Comparison of ENCODE assay signal across 8 cellular contexts in genomic region chr19:7681336-7682174, GRCh38. TPM values are rescaled to one million over a fixed set of nuclear protein-coding genes. Genes with fewer than 3 reads are reported as not detected.
DNase-seq lines count a peak whose midpoint lies in the region; ATAC-seq and TF ChIP-seq lines count a peak whose summit lies in the region.

No MANE protein-coding gene starts in this region.

- H4K20me1 ChIP-seq in fibroblast of lung (ENCODE audit: control insufficient read depth, extremely low read depth, insufficient read depth, low read length), result no peaks in the 10 kb centered on the region

- H3K4me1 Mint-ChIP-seq in CD4-positive, alpha-beta T cell (ENCODE audit: low read depth), result peaks cover 36% of the 10 kb centered on the region
- H3K4me1 Mint-ChIP-seq in activated T-helper 1 cell treated with anti-CD3 and anti-CD28 coated beads, Interleukin-12 subunit alpha, Interleukin-12 subunit beta, Interleukin-2, Interleukin-4 antibody, amounts not matched to agents 30 ng/mL and 10 ng/mL and 1 ng/mL, durations not matched to agents 14 hours and 24 hours and 36 hours (ENCODE audit: low read depth), result peaks cover 39% of the 10 kb centered on the region
- H3K4me1 Mint-ChIP-seq in naive thymus-derived CD4-positive, alpha-beta T cell, result peaks cover 14 to 51% (median 42%) of the 10 kb centered on the region in 7 donors
- H3K4me1 Mint-ChIP-seq in stimulated activated effector memory CD8-positive, alpha-beta T cell treated with anti-CD3 and anti-CD28 coated beads, Interleukin-12 subunit alpha, Interleukin-12 subunit beta, amount 100 ng/mL, for 72 hours, result peaks cover 61% of the 10 kb centered on the region

- peak in 1 of 2 donors; percentile 12 for TF ChIP-seq POLR2A in Peyer's patch (IDR thresholded peaks at IDR 0.05)

- H3K4me3 Mint-ChIP-seq in CD4-positive, alpha-beta T cell, result peak overlapping the region; percentile 97
- peak overlapping the region; percentile 93 for H3K4me3 Mint-ChIP-seq in activated T-helper 1 cell treated with anti-CD3 and anti-CD28 coated beads, Interleukin-12 subunit alpha, Interleukin-12 subunit beta, Interleukin-2, Interleukin-4 antibody, amounts not matched to agents 30 ng/mL and 10 ng/mL and 1 ng/mL, durations not matched to agents 14 hours and 24 hours and 36 hours
- H3K4me3 Mint-ChIP-seq in naive thymus-derived CD4-positive, alpha-beta T cell, result peak overlapping the region; percentile 83 to 96 (median 91)
- H3K4me3 Mint-ChIP-seq in stimulated activated effector memory CD8-positive, alpha-beta T cell treated with anti-CD3 and anti-CD28 coated beads, Interleukin-12 subunit alpha, Interleukin-12 subunit beta, amount 100 ng/mL, for 72 hours, result peak overlapping the region; percentile 90

- ATAC-seq in CD4-positive, alpha-beta T cell (ENCODE audit: poor library complexity), result peak; percentile 60
- peak; percentile 71 for ATAC-seq in naive thymus-derived CD4-positive, alpha-beta T cell
- ATAC-seq in stimulated activated effector memory CD8-positive, alpha-beta T cell treated with anti-CD3 and anti-CD28 coated beads, Interleukin-12 subunit alpha, Interleukin-12 subunit beta, amount 100 ng/mL, for 72 hours, result peak; percentile 58
- no peak for ATAC-seq in GM21381 (IDR thresholded peaks at IDR 0.05; ENCODE audit: unreplicated experiment)

- POLR2A ChIA-PET in CD4-positive, alpha-beta T cell (lab: Charles Lee), result interaction anchor here (0.6 to 2.2 kb wide), 17 partner anchors 12 to 1522 kb away, joined by 3 to 29 read pairs (median 4); partner anchors contain the start of genes ARHGEF18, NDUFA7, PET100 and RETN
- POLR2A ChIA-PET in naive thymus-derived CD4-positive, alpha-beta T cell (lab: Charles Lee), result interaction anchor here (0.6 to 2.2 kb wide), 16 partner anchors 16 to 191 kb away, joined by 3 to 16 read pairs (median 4); partner anchors contain the start of genes CLEC4G, FCER2, PET100 and XAB2

- peaks cover 11% of the 10 kb centered on the region for H3K27me3 ChIP-seq in CD4-positive, alpha-beta T cell (ENCODE audit: control insufficient read depth, insufficient read depth, low read length)
- H3K27me3 ChIP-seq in Peyer's patch (no peaks in the 10 kb centered on the region), fibroblast of lung (ENCODE audit: control insufficient read depth, insufficient read depth, low read length) (peaks cover 2% of the 10 kb centered on the region)
- no peaks in the 10 kb centered on the region for H3K27me3 ChIP-seq in naive thymus-derived CD4-positive, alpha-beta T cell (ENCODE audit: control insufficient read depth in 2 of 2, insufficient read depth in 2 of 2, low read length in 2 of 2)

- peak overlapping the region; percentile 59 for H2AFZ ChIP-seq in fibroblast of lung (ENCODE audit: low read length)

- H3K4me1 ChIP-seq in Peyer's patch (peaks cover 0 to 18% (median 2%) of the 10 kb centered on the region in 4 donors), fibroblast of lung (ENCODE audit: control insufficient read depth, extremely low read depth, insufficient read depth, low read length) (no peaks in the 10 kb centered on the region)
- peaks cover 25 to 28% of the 10 kb centered on the region in 2 donors for H3K4me1 ChIP-seq in naive thymus-derived CD4-positive, alpha-beta T cell (ENCODE audit: control insufficient read depth in 2 of 2, insufficient read depth in 2 of 2, low read length in 2 of 2)

- peaks cover 7% of the 10 kb centered on the region for H3K79me2 ChIP-seq in fibroblast of lung (ENCODE audit: control insufficient read depth, insufficient read depth, low read length)

- peak overlapping the region; percentile 84 for H3K9ac ChIP-seq in fibroblast of lung (ENCODE audit: insufficient read depth, low read length)

- peak; percentile 67 to 85 (median 78) for DNase-seq in CD4-positive, alpha-beta T cell
- peak; percentile 54 for DNase-seq in HFF-Myc (ENCODE audit: extremely low read depth, low read depth)
- peak; percentile 71 to 91 (median 86) for DNase-seq in Peyer's patch
- DNase-seq in activated T-helper 1 cell treated with anti-CD3 and anti-CD28 coated beads, Interleukin-12 subunit alpha, Interleukin-12 subunit beta, Interleukin-2, Interleukin-4 antibody, amounts not matched to agents 30 ng/mL and 10 ng/mL and 1 ng/mL, durations not matched to agents 14 hours and 24 hours and 36 hours (ENCODE audit: low spot score), result peak; percentile 77
- DNase-seq in fibroblast of lung (ENCODE audit: low read depth in 2 of 2), result peak; percentile 60 to 77
- peak; percentile 60 to 90 (median 85) for DNase-seq in naive thymus-derived CD4-positive, alpha-beta T cell
- DNase-seq in stimulated activated effector memory CD8-positive, alpha-beta T cell treated with anti-CD3 and anti-CD28 coated beads, Interleukin-12 subunit alpha, Interleukin-12 subunit beta, amount 100 ng/mL, for 72 hours (ENCODE audit: low spot score in 2 of 2), result peak; percentile 63 to 87

- H3K27ac Mint-ChIP-seq in CD4-positive, alpha-beta T cell, result peak overlapping the region; percentile 90
- peak overlapping the region; percentile 96 for H3K27ac Mint-ChIP-seq in activated T-helper 1 cell treated with anti-CD3 and anti-CD28 coated beads, Interleukin-12 subunit alpha, Interleukin-12 subunit beta, Interleukin-2, Interleukin-4 antibody, amounts not matched to agents 30 ng/mL and 10 ng/mL and 1 ng/mL, durations not matched to agents 14 hours and 24 hours and 36 hours
- H3K27ac Mint-ChIP-seq in naive thymus-derived CD4-positive, alpha-beta T cell, result peak overlapping the region; percentile 54 to 95 (median 93)
- peak overlapping the region; percentile 93 for H3K27ac Mint-ChIP-seq in stimulated activated effector memory CD8-positive, alpha-beta T cell treated with anti-CD3 and anti-CD28 coated beads, Interleukin-12 subunit alpha, Interleukin-12 subunit beta, amount 100 ng/mL, for 72 hours

- H3K27ac ChIP-seq in CD4-positive, alpha-beta T cell (ENCODE audit: low read depth, low read length), result peak overlapping the region; percentile 83
- H3K27ac ChIP-seq in Peyer's patch, result peak overlapping the region; percentile 63 to 95 (median 86)
- peak overlapping the region; percentile 71 for H3K27ac ChIP-seq in fibroblast of lung (ENCODE audit: insufficient read depth, low read length)
- H3K27ac ChIP-seq in naive thymus-derived CD4-positive, alpha-beta T cell (ENCODE audit: low read depth, low read length), result peak overlapping the region; percentile 91

- H3K4me3 ChIP-seq in HFF-Myc (replicated peaks; ENCODE audit: low read depth, low read length), result peak overlapping the region; percentile 98
- peak overlapping the region; percentile 59 to 97 (median 94) for H3K4me3 ChIP-seq in Peyer's patch
- peak overlapping the region; percentile 76 to 98 (median 90) for H3K4me3 ChIP-seq in fibroblast of lung (replicated peaks in 1 of 4; ENCODE audit: control extremely low read depth in 1 of 4, insufficient read depth in 1 of 4, low read depth in 3 of 4, low read length in 4 of 4)
- H3K4me3 ChIP-seq in naive thymus-derived CD4-positive, alpha-beta T cell (ENCODE audit: low read length), result peak overlapping the region; percentile 84

- H3K4me2 ChIP-seq in fibroblast of lung (ENCODE audit: extremely low read depth, insufficient read depth, low read length), result peak overlapping the region; percentile 100

- H3K27me3 Mint-ChIP-seq in CD4-positive, alpha-beta T cell, result peaks cover 25% of the 10 kb centered on the region
- H3K27me3 Mint-ChIP-seq in activated T-helper 1 cell treated with anti-CD3 and anti-CD28 coated beads, Interleukin-12 subunit alpha, Interleukin-12 subunit beta, Interleukin-2, Interleukin-4 antibody, amounts not matched to agents 30 ng/mL and 10 ng/mL and 1 ng/mL, durations not matched to agents 14 hours and 24 hours and 36 hours (ENCODE audit: insufficient read depth), result peaks cover 8% of the 10 kb centered on the region
- peaks cover 0 to 16% (median 5%) of the 10 kb centered on the region in 5 donors for H3K27me3 Mint-ChIP-seq in naive thymus-derived CD4-positive, alpha-beta T cell

- peaks cover 0 to 21% (median 0%) of the 10 kb centered on the region in 3 donors for H3K36me3 ChIP-seq in Peyer's patch
- peaks cover 4% of the 10 kb centered on the region for H3K36me3 ChIP-seq in fibroblast of lung (ENCODE audit: control insufficient read depth, insufficient read depth, low read length)
- peaks cover 0 to 38% (median 0%) of the 10 kb centered on the region in 3 experiments for H3K36me3 ChIP-seq in naive thymus-derived CD4-positive, alpha-beta T cell (ENCODE audit: control insufficient read depth in 2 of 3, insufficient read depth in 3 of 3, low read length in 3 of 3)

- H3K9me3 Mint-ChIP-seq in CD4-positive, alpha-beta T cell, result no peaks in the 10 kb centered on the region
- H3K9me3 Mint-ChIP-seq in activated T-helper 1 cell treated with anti-CD3 and anti-CD28 coated beads, Interleukin-12 subunit alpha, Interleukin-12 subunit beta, Interleukin-2, Interleukin-4 antibody, amounts not matched to agents 30 ng/mL and 10 ng/mL and 1 ng/mL, durations not matched to agents 14 hours and 24 hours and 36 hours, result no peaks in the 10 kb centered on the region
- peaks cover 0 to 2% (median 0%) of the 10 kb centered on the region in 11 donors for H3K9me3 Mint-ChIP-seq in naive thymus-derived CD4-positive, alpha-beta T cell
- H3K9me3 Mint-ChIP-seq in stimulated activated effector memory CD8-positive, alpha-beta T cell treated with anti-CD3 and anti-CD28 coated beads, Interleukin-12 subunit alpha, Interleukin-12 subunit beta, amount 100 ng/mL, for 72 hours, result no peaks in the 10 kb centered on the region

- CTCF ChIA-PET in CD4-positive, alpha-beta T cell (lab: Charles Lee), result interaction anchor here (0.6 to 3.1 kb wide), 33 partner anchors 8 to 659 kb away, joined by 3 to 39 read pairs (median 5); partner anchors contain the start of genes MAP2K7, PET100, RETN and STXBP2
- CTCF ChIA-PET in naive thymus-derived CD4-positive, alpha-beta T cell (lab: Charles Lee), result interaction anchor here (0.6 to 3.2 kb wide), 27 partner anchors 11 to 150 kb away, joined by 3 to 55 read pairs (median 4); partner anchors contain the start of gene STXBP2

- intact Hi-C loops in CD4-positive, alpha-beta T cell (cut with DNase I, micrococcal nuclease), result loop anchor here (1.0 to 10.0 kb wide), 5 partner anchors 29 to 579 kb away; partner anchors contain the start of genes PET100 (in 1 of the 2) and XAB2 (in 1 of the 2)
- intact Hi-C loops in activated T-helper 1 cell treated with anti-CD3 and anti-CD28 coated beads, Interleukin-12 subunit alpha, Interleukin-12 subunit beta, Interleukin-2, Interleukin-4 antibody, amounts not matched to agents 30 ng/mL and 10 ng/mL and 1 ng/mL, durations not matched to agents 14 hours and 24 hours and 36 hours (cut with micrococcal nuclease), result loop anchor here (1.0 to 5.0 kb wide), 7 partner anchors 52 to 583 kb away; partner anchors contain the start of genes PET100 and XAB2
- intact Hi-C loops in naive thymus-derived CD4-positive, alpha-beta T cell (cut with micrococcal nuclease), result loop anchor here (1.0 to 2.0 kb wide), 10 partner anchors 24 to 583 kb away; partner anchors contain the start of genes PET100 (in 2 of the 2), XAB2 (in 2 of the 2), MAP2K7 (in 1 of the 2) and PNPLA6 (in 1 of the 2)

- H3K9me3 ChIP-seq in CD4-positive, alpha-beta T cell (ENCODE audit: control insufficient read depth, low read length), result no peaks in the 10 kb centered on the region
- H3K9me3 ChIP-seq in Peyer's patch (no peaks in the 10 kb centered on the region), fibroblast of lung (ENCODE audit: control insufficient read depth, insufficient read depth, low read depth, low read length) (no peaks in the 10 kb centered on the region)
- H3K9me3 ChIP-seq in naive thymus-derived CD4-positive, alpha-beta T cell (ENCODE audit: control insufficient read depth in 2 of 3, low read length in 3 of 3), result no peaks in the 10 kb centered on the region

- peak; percentile 49 for TF ChIP-seq CTCF in CD4-positive, alpha-beta T cell (IDR thresholded peaks at IDR 0.05)
- TF ChIP-seq CTCF in HFF-Myc (IDR thresholded peaks at IDR 0.05; ENCODE audit: low read depth, low read length, missing control alignments) (peak; percentile 59), Peyer's patch (IDR thresholded peaks at IDR 0.05) (peak; percentile 10 to 66 (median 52)), fibroblast of lung (conservative IDR thresholded peaks at IDR 0.05 in 1 of 2, IDR thresholded peaks at IDR 0.05 in 1 of 2; ENCODE audit: low read depth in 1 of 2, low read length in 2 of 2) (peak; percentile 66 to 69)

- peaks cover 21% of the 10 kb centered on the region for H3K36me3 Mint-ChIP-seq in CD4-positive, alpha-beta T cell (ENCODE audit: low read depth)
- peaks cover 14% of the 10 kb centered on the region for H3K36me3 Mint-ChIP-seq in activated T-helper 1 cell treated with anti-CD3 and anti-CD28 coated beads, Interleukin-12 subunit alpha, Interleukin-12 subunit beta, Interleukin-2, Interleukin-4 antibody, amounts not matched to agents 30 ng/mL and 10 ng/mL and 1 ng/mL, durations not matched to agents 14 hours and 24 hours and 36 hours (ENCODE audit: low read depth)
- H3K36me3 Mint-ChIP-seq in naive thymus-derived CD4-positive, alpha-beta T cell, result peaks cover 0 to 13% (median 0%) of the 10 kb centered on the region in 5 donors
- peaks cover 51% of the 10 kb centered on the region for H3K36me3 Mint-ChIP-seq in stimulated activated effector memory CD8-positive, alpha-beta T cell treated with anti-CD3 and anti-CD28 coated beads, Interleukin-12 subunit alpha, Interleukin-12 subunit beta, amount 100 ng/mL, for 72 hours

RNA-seq across cellular contexts. Expression of gene TRAPPC5, which starts 0.9 kb away (rescaled TPM):
- 10 to 100 TPM; 41.3 to 43.4 TPM for total RNA-seq in CD4-positive, alpha-beta T cell
- 10 to 100 TPM; 18.2 to 55.8 (median 54.0) TPM for total RNA-seq in Peyer's patch
- total RNA-seq in activated T-helper 1 cell treated with anti-CD3 and anti-CD28 coated beads, Interleukin-12 subunit alpha, Interleukin-12 subunit beta, Interleukin-2, Interleukin-4 antibody, amounts not matched to agents 30 ng/mL and 10 ng/mL and 1 ng/mL, durations not matched to agents 14 hours and 24 hours and 36 hours, result 72.2 and 86.8 TPM in 2 replicates
- total RNA-seq in fibroblast of lung, result 49.6 and 103 TPM in 2 replicates
- polyA plus RNA-seq in fibroblast of lung, result 19.4 and 22.2 TPM in 2 replicates
- polyA plus RNA-seq in fibroblast of lung (2012), result 120 and 179 TPM in 2 replicates
- 11.4 and 11.7 TPM in 2 replicates for polyA minus RNA-seq in fibroblast of lung (ENCODE audit: low replicate concordance)
- 10 to 100 TPM; 43.7 to 79.3 (median 75.4) TPM for total RNA-seq in naive thymus-derived CD4-positive, alpha-beta T cell
- polyA plus RNA-seq in naive thymus-derived CD4-positive, alpha-beta T cell, result 100 to 1,000 TPM; 165 to 191 TPM

RNA-seq across cellular contexts. Expression of gene MCEMP1, which starts 4.7 kb away (rescaled TPM):
- under 1 TPM in 1 of 2 experiments, not detected in 1; 0.38 TPM for total RNA-seq in CD4-positive, alpha-beta T cell
- total RNA-seq in Peyer's patch (not detected), fibroblast of lung (not detected in 2 replicates)
- total RNA-seq in activated T-helper 1 cell treated with anti-CD3 and anti-CD28 coated beads, Interleukin-12 subunit alpha, Interleukin-12 subunit beta, Interleukin-2, Interleukin-4 antibody, amounts not matched to agents 30 ng/mL and 10 ng/mL and 1 ng/mL, durations not matched to agents 14 hours and 24 hours and 36 hours, result not detected in 2 replicates
- not detected in 2 replicates for polyA plus RNA-seq in fibroblast of lung
- polyA plus RNA-seq in fibroblast of lung (2012), result not detected in 2 replicates
- not detected in 2 replicates for polyA minus RNA-seq in fibroblast of lung (ENCODE audit: low replicate concordance)
- 10 to 100 TPM in 1 of 5 experiments, 1 to 10 TPM in 1, not detected in 3; 1.2 to 12.3 TPM for total RNA-seq in naive thymus-derived CD4-positive, alpha-beta T cell
- not detected for polyA plus RNA-seq in naive thymus-derived CD4-positive, alpha-beta T cell

RNA-seq across cellular contexts. Expression of gene RETN, which starts 12.7 kb away (rescaled TPM):
- not detected for total RNA-seq in CD4-positive, alpha-beta T cell
- total RNA-seq in Peyer's patch, result not detected
- total RNA-seq in activated T-helper 1 cell treated with anti-CD3 and anti-CD28 coated beads, Interleukin-12 subunit alpha, Interleukin-12 subunit beta, Interleukin-2, Interleukin-4 antibody, amounts not matched to agents 30 ng/mL and 10 ng/mL and 1 ng/mL, durations not matched to agents 14 hours and 24 hours and 36 hours, result not detected in 2 replicates
- not detected in 2 replicates for total RNA-seq in fibroblast of lung
- not detected in 2 replicates for polyA plus RNA-seq in fibroblast of lung
- polyA plus RNA-seq in fibroblast of lung (2012), result not detected in 2 replicates
- not detected in 2 replicates for polyA minus RNA-seq in fibroblast of lung (ENCODE audit: low replicate concordance)
- total RNA-seq in naive thymus-derived CD4-positive, alpha-beta T cell, result 1 to 10 TPM in 1 of 5 experiments, not detected in 4; 3.4 TPM
- not detected for polyA plus RNA-seq in naive thymus-derived CD4-positive, alpha-beta T cell

RNA-seq across cellular contexts. Expression of gene FCER2, which starts 20.4 kb away (rescaled TPM):
- total RNA-seq in CD4-positive, alpha-beta T cell, result not detected
- total RNA-seq in Peyer's patch, result 10 to 100 TPM in 1 of 4 donors, 1 to 10 TPM in 1, not detected in 2; 2.0 to 10.7 TPM
- not detected in 2 replicates for total RNA-seq in activated T-helper 1 cell treated with anti-CD3 and anti-CD28 coated beads, Interleukin-12 subunit alpha, Interleukin-12 subunit beta, Interleukin-2, Interleukin-4 antibody, amounts not matched to agents 30 ng/mL and 10 ng/mL and 1 ng/mL, durations not matched to agents 14 hours and 24 hours and 36 hours
- not detected in 2 replicates for total RNA-seq in fibroblast of lung
- not detected in 2 replicates for polyA plus RNA-seq in fibroblast of lung
- not detected in 2 replicates for polyA plus RNA-seq in fibroblast of lung (2012)
- not detected in 2 replicates for polyA minus RNA-seq in fibroblast of lung (ENCODE audit: low replicate concordance)
- 1 to 10 TPM in 2 of 5 experiments, under 1 TPM in 1, not detected in 2; 0.32 to 3.8 (median 1.3) TPM for total RNA-seq in naive thymus-derived CD4-positive, alpha-beta T cell
- polyA plus RNA-seq in naive thymus-derived CD4-positive, alpha-beta T cell, result under 1 TPM; 0.48 to 0.52 TPM

RNA-seq across cellular contexts. Expression of gene STXBP2, which starts 44.6 kb away (rescaled TPM):
- 100 to 1,000 TPM; 234 to 241 TPM for total RNA-seq in CD4-positive, alpha-beta T cell
- total RNA-seq in Peyer's patch, result 100 to 1,000 TPM; 117 to 245 (median 199) TPM
- 101 and 102 TPM in 2 replicates for total RNA-seq in activated T-helper 1 cell treated with anti-CD3 and anti-CD28 coated beads, Interleukin-12 subunit alpha, Interleukin-12 subunit beta, Interleukin-2, Interleukin-4 antibody, amounts not matched to agents 30 ng/mL and 10 ng/mL and 1 ng/mL, durations not matched to agents 14 hours and 24 hours and 36 hours
- total RNA-seq in fibroblast of lung, result 2.8 and 4.6 TPM in 2 replicates
- 4.6 and 5.3 TPM in 2 replicates for polyA plus RNA-seq in fibroblast of lung
- polyA plus RNA-seq in fibroblast of lung (2012), result 2.8 and 4.6 TPM in 2 replicates
- polyA minus RNA-seq in fibroblast of lung (ENCODE audit: low replicate concordance), result 7.7 and 32.2 TPM in 2 replicates
- total RNA-seq in naive thymus-derived CD4-positive, alpha-beta T cell, result 100 to 1,000 TPM; 158 to 411 (median 187) TPM
- 10 to 100 TPM; 52.8 to 61.1 TPM for polyA plus RNA-seq in naive thymus-derived CD4-positive, alpha-beta T cell
